ENCODE assay signal across 27 cellular contexts in the genomic region with DNA sequence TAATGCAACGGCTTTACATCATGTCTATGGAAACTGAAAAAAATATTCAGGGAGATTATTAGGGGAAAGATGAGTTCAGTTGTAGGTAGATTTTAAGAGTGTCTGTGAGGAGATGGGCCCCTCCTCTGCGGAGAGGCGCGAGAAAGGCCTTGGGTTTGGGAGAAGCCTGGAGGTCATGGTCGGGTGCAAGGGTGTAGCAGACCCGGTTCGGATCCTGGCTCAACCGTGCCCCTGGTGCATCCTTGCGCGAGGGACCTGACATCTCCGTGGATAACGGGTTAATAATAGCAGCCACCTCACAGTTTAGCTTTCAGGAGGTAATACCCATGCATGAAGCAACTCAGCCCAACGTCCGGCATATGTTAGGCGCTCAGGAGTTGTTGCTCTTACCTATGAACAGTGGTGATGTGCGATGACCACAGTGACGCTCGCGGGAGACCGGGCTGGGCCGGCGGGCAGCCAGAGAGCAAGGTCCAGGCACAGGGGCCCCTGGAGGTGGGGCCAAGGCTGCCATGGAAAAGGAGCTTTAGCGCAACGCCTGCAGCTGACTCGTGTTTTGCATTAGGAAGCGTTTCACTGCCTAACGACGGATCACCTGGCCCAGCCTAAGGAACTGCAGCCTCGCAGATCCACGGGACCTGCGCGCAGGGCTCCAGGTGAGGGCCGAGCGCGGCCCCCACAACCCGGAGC.
"Had no signal": no experiment of that assay in that cellular context is flagged by ENCODE, and none has a peak within 500 bp of the region (broad histone marks: within the 10 kb centered on the region; RNA-seq: fewer than 3 reads in every experiment).

No MANE protein-coding gene starts in this region.

- H3K36me3 Mint-ChIP-seq: memory B cell, mesothelial cell of epicardium, naive B cell, neural progenitor cell, type B pancreatic cell had no signal

- DNase-seq: dorsolateral prefrontal cortex; effector CD4-positive, alpha-beta T cell; foreskin keratinocyte; heart left ventricle; kidney; mucosa of descending colon; naive B cell; nucleus accumbens; psoas muscle; right cardiac atrium; spleen; stimulated activated naive CD4-positive, alpha-beta T cell; stimulated activated naive CD8-positive, alpha-beta T cell treated with anti-CD3 and anti-CD28 coated beads, Interleukin-15, amount 100 ng/mL, for 72 hours; thyroid gland had no signal

- H3K27ac Mint-ChIP-seq: memory B cell; mesothelial cell of epicardium; naive B cell; nephron; neural progenitor cell; stimulated activated naive CD8-positive, alpha-beta T cell treated with anti-CD3 and anti-CD28 coated beads, Interleukin-15, amount 100 ng/mL, for 72 hours; type B pancreatic cell had no signal

- H3K4me3 ChIP-seq: dorsolateral prefrontal cortex, gastroesophageal sphincter, heart left ventricle, hepatocyte, lung, mucosa of descending colon, neural progenitor cell, psoas muscle, skin epidermis, spleen, thyroid gland had no signal

- H3K9ac ChIP-seq: neural progenitor cell had no signal

- H3K27me3 Mint-ChIP-seq: memory B cell; naive B cell; stimulated activated naive CD8-positive, alpha-beta T cell treated with anti-CD3 and anti-CD28 coated beads, Interleukin-15, amount 100 ng/mL, for 72 hours; type B pancreatic cell had no signal

- FAIRE-seq: colon, kidney had no signal

- H3K4me2 ChIP-seq: hepatocyte, neural progenitor cell had no signal

- H3K9me3 ChIP-seq: gastroesophageal sphincter, heart left ventricle, mucosa of descending colon, psoas muscle, spleen, thyroid gland had no signal

- H2AFZ ChIP-seq: hepatocyte, neural progenitor cell had no signal

- H3K27ac ChIP-seq: dorsolateral prefrontal cortex, epithelial cell of prostate, foreskin keratinocyte, gastroesophageal sphincter, heart left ventricle, hepatocyte, neural progenitor cell, psoas muscle, skin epidermis, spleen, thyroid gland had no signal

- H3K36me3 ChIP-seq: gastroesophageal sphincter, heart left ventricle, neural progenitor cell, spleen, thyroid gland had no signal

- H3K4me3 Mint-ChIP-seq: memory B cell; mesothelial cell of epicardium; naive B cell; nephron; neural progenitor cell; stimulated activated naive CD8-positive, alpha-beta T cell treated with anti-CD3 and anti-CD28 coated beads, Interleukin-15, amount 100 ng/mL, for 72 hours; type B pancreatic cell had no signal

- H3K4me1 Mint-ChIP-seq: neural progenitor cell had no signal

- H3K79me2 ChIP-seq: hepatocyte had no signal

- H3K9me3 Mint-ChIP-seq: memory B cell; mesothelial cell of epicardium; nephron; neural progenitor cell; stimulated activated naive CD8-positive, alpha-beta T cell treated with anti-CD3 and anti-CD28 coated beads, Interleukin-15, amount 100 ng/mL, for 72 hours; type B pancreatic cell had no signal

- H3K4me1 ChIP-seq: foreskin keratinocyte, neural progenitor cell had no signal

- H3K27me3 ChIP-seq: dorsolateral prefrontal cortex, foreskin keratinocyte, gastroesophageal sphincter, heart left ventricle, hepatocyte, neural progenitor cell, spleen, thyroid gland had no signal

- ATAC-seq: esophagus mucosa; foreskin keratinocyte; gastroesophageal sphincter; heart left ventricle; left lobe of liver; mucosa of descending colon; psoas muscle; right cardiac atrium; stimulated activated naive CD8-positive, alpha-beta T cell treated with anti-CD3 and anti-CD28 coated beads, Interleukin-15, amount 100 ng/mL, for 72 hours had no signal
